ENCODE assay signal across 10 cellular contexts in genomic region chr16:81707411-81708321, GRCh38.
DNase-seq lines count a peak whose midpoint lies in the region; ATAC-seq and TF ChIP-seq lines count a peak whose summit lies in the region.
"Had no signal": no experiment of that assay in that cellular context is flagged by ENCODE, and none has a peak within 500 bp of the region (broad histone marks: within the 10 kb centered on the region; RNA-seq: fewer than 3 reads in every experiment).

No MANE protein-coding gene starts in this region.

- H3K4me3 ChIP-seq in fibroblast of lung (replicated peaks in 1 of 4; ENCODE audit: control extremely low read depth in 1 of 4, insufficient read depth in 1 of 4, low read depth in 3 of 4, low read length in 4 of 4) (no peak overlapping the region), rectal smooth muscle tissue (ENCODE audit: low read length) (no peak overlapping the region)
- H3K4me3 ChIP-seq: GM12878 had no signal

- TF ChIP-seq CTCF in fibroblast of lung (conservative IDR thresholded peaks at IDR 0.05 in 1 of 2, IDR thresholded peaks at IDR 0.05 in 1 of 2; ENCODE audit: low read depth in 1 of 2, low read length in 2 of 2): no peak

- ATAC-seq in GM18909 (IDR thresholded peaks at IDR 0.05; ENCODE audit: poor library complexity, unreplicated experiment): no peak
- ATAC-seq: GM12878 had no signal

- H3K27me3 ChIP-seq in fibroblast of lung (ENCODE audit: control insufficient read depth, insufficient read depth, low read length): no peaks in the 10 kb centered on the region
- no peaks in the 10 kb centered on the region for H3K27me3 ChIP-seq in rectal smooth muscle tissue (ENCODE audit: control insufficient read depth, insufficient read depth, low read length)

- H3K27ac ChIP-seq in fibroblast of lung (ENCODE audit: insufficient read depth, low read length) (no peak overlapping the region), rectal smooth muscle tissue (ENCODE audit: low read depth, low read length) (peak overlapping the region; percentile 60)
- H3K27ac ChIP-seq: VCaP had no signal

- peaks cover 14% of the 10 kb centered on the region for H3K4me1 ChIP-seq in fibroblast of lung (ENCODE audit: control insufficient read depth, extremely low read depth, insufficient read depth, low read length)
- peaks cover 23% of the 10 kb centered on the region for H3K4me1 ChIP-seq in rectal smooth muscle tissue (ENCODE audit: control insufficient read depth, insufficient read depth, low read length)

- H3K79me2 ChIP-seq in fibroblast of lung (ENCODE audit: control insufficient read depth, insufficient read depth, low read length): no peaks in the 10 kb centered on the region

- no peak overlapping the region for H3K4me2 ChIP-seq in fibroblast of lung (ENCODE audit: extremely low read depth, insufficient read depth, low read length)

- H3K9ac ChIP-seq in fibroblast of lung (ENCODE audit: insufficient read depth, low read length): no peak overlapping the region
- no peak overlapping the region for H3K9ac ChIP-seq in rectal smooth muscle tissue (ENCODE audit: low read length)

- H3K36me3 ChIP-seq in fibroblast of lung (ENCODE audit: control insufficient read depth, insufficient read depth, low read length) (peaks cover 4% of the 10 kb centered on the region), rectal smooth muscle tissue (ENCODE audit: control insufficient read depth, insufficient read depth, low read length) (peaks cover 16% of the 10 kb centered on the region)

- H3K9me3 ChIP-seq in fibroblast of lung (ENCODE audit: control insufficient read depth, insufficient read depth, low read depth, low read length): no peaks in the 10 kb centered on the region

- H4K20me1 ChIP-seq in fibroblast of lung (ENCODE audit: control insufficient read depth, extremely low read depth, insufficient read depth, low read length): peaks cover 2% of the 10 kb centered on the region

- DNase-seq in EL (peak; percentile 53), NCI-H69 (lab: John Stamatoyannopoulos, UW) (peak; percentile 78), fibroblast of lung (ENCODE audit: low read depth in 2 of 2) (peak; percentile 65 to 67), NCI-H1092 (lab: John Stamatoyannopoulos, UW) (no peak)
- DNase-seq in stimulated activated CD4-positive, alpha-beta T cell treated with anti-CD3 and anti-CD28 coated beads, Interleukin-4, amount 100 ng/mL, for 1 hour: no peak
- no peak for DNase-seq in activated CD4-positive, alpha-beta T cell treated with anti-CD3 and anti-CD28 coated beads for 48 hours

- H2AFZ ChIP-seq in fibroblast of lung (ENCODE audit: low read length): no peak overlapping the region

Comparison
In these comparisons a context has a peak if more than half of its experiments do, and no peak if none do; other contexts are left out.
1. DNase-seq: peak in EL (single experiment), NCI-H69 (single experiment) and fibroblast of lung (2 of 2); none in stimulated activated CD4-positive, alpha-beta T cell treated with anti-CD3 and anti-CD28 coated beads, Interleukin-4, amount 100 ng/mL, for 1 hour (single experiment), activated CD4-positive, alpha-beta T cell treated with anti-CD3 and anti-CD28 coated beads for 48 hours (single experiment) and NCI-H1092 (single experiment).